In genomic region chr11:1862588-1863351, GRCh38 we compare ENCODE assay signal across 1 cellular context.
TF ChIP-seq lines count a peak whose summit lies in the region.

No MANE protein-coding gene starts in this region.

TF ChIP-seq in HepG2, 621 proteins besides CTCF, POLR2A, EP300 and RAD21:
- TF ChIP-seq PHF8 (CRISPR knock-in tag; IDR thresholded peaks at IDR 0.05) (no peak), ZNF138 (CRISPR knock-in tag; IDR thresholded peaks at IDR 0.05; ENCODE audit: low read depth) (no peak), ZNF788 (CRISPR knock-in tag; IDR thresholded peaks at IDR 0.05; ENCODE audit: borderline replicate concordance) (0 out of 2 replicates have a peak, but pooled peaks have one; percentile 19), RFX3 (CRISPR knock-in tag; IDR thresholded peaks at IDR 0.05) (no peak)
